In the genomic region with DNA sequence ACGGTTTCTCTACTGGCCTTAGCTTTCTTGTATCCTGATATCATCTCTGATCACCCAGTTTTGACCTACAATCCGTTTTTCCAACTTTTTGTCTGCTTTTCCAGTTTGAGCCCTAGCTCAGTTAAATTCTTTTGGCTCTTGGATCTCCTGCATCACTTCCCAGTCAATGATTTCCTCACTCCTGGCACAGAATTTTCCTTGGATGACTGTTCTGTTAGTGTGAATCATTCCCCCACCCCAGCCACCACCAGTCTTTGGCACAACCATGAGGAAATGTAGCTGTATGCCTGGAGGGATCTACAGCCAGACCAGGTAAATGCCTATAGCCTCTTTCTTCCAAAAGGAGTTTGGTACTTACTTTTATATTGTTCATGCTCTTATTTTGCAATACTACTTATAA, we compare ENCODE assay signal across 12 cellular contexts.
DNase-seq lines count a peak whose midpoint lies in the region; TF ChIP-seq lines count a peak whose summit lies in the region.
"Had no signal": no experiment of that assay in that cellular context is flagged by ENCODE, and none has a peak within 500 bp of the region (broad histone marks: within the 10 kb centered on the region; RNA-seq: fewer than 3 reads in every experiment).

No MANE protein-coding gene starts in this region.

- no peaks in the 10 kb centered on the region for H3K79me1 ChIP-seq in neuronal stem cell (ENCODE audit: low read depth, low read length)

- CTCF ChIA-PET in AG04450 (lab: Charles Lee), result interaction anchor here (1.2 to 2.0 kb wide), 2 partner anchors 30 to 158 kb away, joined by 4 to 5 read pairs; no protein-coding TSS in a partner anchor

- H3K14ac ChIP-seq in neuronal stem cell (ENCODE audit: low read length), result no peak overlapping the region

- no CpG with 5 or more reads among the region's 2 CpGs for WGBS in neuronal stem cell (ENCODE audit: extremely low coverage in 2 of 2, insufficient read length in 2 of 2, insufficient replicate concordance in 1 of 2), 2 donors

- POLR2A ChIA-PET in AG04450 (lab: Yijun Ruan, JAX), result interaction anchor here (0.6 to 1.2 kb wide), 3 partner anchors 12 to 599 kb away, joined by 3 to 4 read pairs (median 3); no protein-coding TSS in a partner anchor

- no peak overlapping the region for H3K4me3 ChIP-seq in AG04450 (ENCODE audit: low read depth, low read length)
- no peak overlapping the region for H3K4me3 ChIP-seq in epithelial cell of proximal tubule (ENCODE audit: low read depth, low read length)
- no peak overlapping the region for H3K4me3 ChIP-seq in neuronal stem cell (ENCODE audit: low read length in 2 of 2)

- H4K91ac ChIP-seq in neuronal stem cell (ENCODE audit: low read depth, low read length, poor library complexity), result no peak overlapping the region

- DNase-seq in AG04450 (ENCODE audit: low read depth, low spot score) (peak; percentile 69), NCI-H226 (peak; percentile 94), epithelial cell of proximal tubule (ENCODE audit: low read depth) (peak; percentile 87), mucosa of gallbladder (ENCODE audit: low spot score) (peak; percentile 81), neuronal stem cell (ENCODE audit: low spot score) (no peak), SW 1271 (lab: John Stamatoyannopoulos, UW) (no peak), NCI-H2171 treated with DMSO at 0.1 percent for 48 hours (lab: John Stamatoyannopoulos, UW) (no peak)
- DNase-seq in activated CD4-positive, CD25-positive, alpha-beta regulatory T cell treated with anti-CD3 and anti-CD28 coated beads, Interleukin-2, amount 50 U/mL, for 72 hours, result no peak
- DNase-seq: activated naive CD4-positive, alpha-beta T cell treated with anti-CD3 and anti-CD28 coated beads for 36 hours; NK-92 treated with Interleukin-12 subunit alpha and Interleukin-12 subunit beta, amount 100 ng/mL, for 24 hours; stimulated activated naive B cell treated with anti-CD40 and anti-IgM and Interleukin-4, amounts not matched to agents 10 μg/mL and 1 μg/mL and 100 μg/mL, for 72 hours had no signal

- H3K4me1 ChIP-seq in neuronal stem cell (ENCODE audit: control insufficient read depth in 2 of 2, insufficient read depth in 1 of 2, low read depth in 1 of 2, low read length in 2 of 2), result no peaks in the 10 kb centered on the region

- H3K9me3 ChIP-seq in AG04450 (ENCODE audit: control insufficient read depth, insufficient read depth, low read length), result no peaks in the 10 kb centered on the region
- no peaks in the 10 kb centered on the region for H3K9me3 ChIP-seq in neuronal stem cell (replicated peaks in 1 of 2; ENCODE audit: control insufficient read depth in 2 of 2, insufficient read depth in 1 of 2, low read depth in 1 of 2, low read length in 2 of 2)

- no peak overlapping the region for H2BK15ac ChIP-seq in neuronal stem cell (ENCODE audit: low read length)

- no peak overlapping the region for H2BK5ac ChIP-seq in neuronal stem cell (ENCODE audit: low read length)

- no peak overlapping the region for H2BK12ac ChIP-seq in neuronal stem cell (ENCODE audit: low read length)

- no peak overlapping the region for H3K4me2 ChIP-seq in neuronal stem cell (ENCODE audit: insufficient read depth, low read length, poor library complexity, severe bottlenecking)

- H3K4ac ChIP-seq in neuronal stem cell (ENCODE audit: low read length), result no peak overlapping the region

- H3K9ac ChIP-seq in neuronal stem cell (ENCODE audit: low read depth, low read length, poor library complexity), result no peak overlapping the region

- no peak overlapping the region for H3K18ac ChIP-seq in neuronal stem cell (ENCODE audit: low read length)

- no peak overlapping the region for H2BK120ac ChIP-seq in neuronal stem cell (ENCODE audit: low read depth, low read length)

- no peak overlapping the region for H2AK5ac ChIP-seq in neuronal stem cell (ENCODE audit: low read depth, low read length)

- H3K27ac ChIP-seq in AG04450 (ENCODE audit: low read depth, low read length) (no peak overlapping the region), neuronal stem cell (replicated peaks; ENCODE audit: low read length) (no peak overlapping the region)
- H3K27ac ChIP-seq: C4-2B had no signal

- no peak overlapping the region for H3K23ac ChIP-seq in neuronal stem cell (ENCODE audit: low read depth, low read length, poor library complexity)

- no peak overlapping the region for H2AFZ ChIP-seq in neuronal stem cell (ENCODE audit: low read length)

- H4K8ac ChIP-seq in neuronal stem cell (ENCODE audit: low read depth, low read length), result no peak overlapping the region

- H3K36me3 ChIP-seq in neuronal stem cell (replicated peaks in 1 of 2; ENCODE audit: control insufficient read depth in 2 of 2, insufficient read depth in 2 of 2, low read length in 2 of 2), result no peaks in the 10 kb centered on the region

- TF ChIP-seq CTCF in AG04450 (IDR thresholded peaks at IDR 0.05; ENCODE audit: low read depth, low read length) (no peak), epithelial cell of proximal tubule (conservative IDR thresholded peaks at IDR 0.05; ENCODE audit: low read depth, low read length) (no peak)

- no peaks in the 10 kb centered on the region for H3K27me3 ChIP-seq in AG04450 (ENCODE audit: control insufficient read depth, insufficient read depth, low read length)
- no peaks in the 10 kb centered on the region for H3K27me3 ChIP-seq in neuronal stem cell (ENCODE audit: control insufficient read depth in 3 of 3, insufficient read depth in 3 of 3, low read depth in 1 of 3, low read length in 3 of 3)

Comparison
In these comparisons a context has a peak if more than half of its experiments do, and no peak if none do; other contexts are left out.
1. DNase-seq: peak in AG04450 (single experiment), NCI-H226 (single experiment), epithelial cell of proximal tubule (single experiment) and mucosa of gallbladder (single experiment); none in neuronal stem cell (single experiment), activated CD4-positive, CD25-positive, alpha-beta regulatory T cell treated with anti-CD3 and anti-CD28 coated beads, Interleukin-2, amount 50 U/mL, for 72 hours (single experiment), SW 1271 (0 of 2) and NCI-H2171 treated with DMSO at 0.1 percent for 48 hours (single experiment).